Comparison of ENCODE assay signal across 10 cellular contexts in the genomic region with DNA sequence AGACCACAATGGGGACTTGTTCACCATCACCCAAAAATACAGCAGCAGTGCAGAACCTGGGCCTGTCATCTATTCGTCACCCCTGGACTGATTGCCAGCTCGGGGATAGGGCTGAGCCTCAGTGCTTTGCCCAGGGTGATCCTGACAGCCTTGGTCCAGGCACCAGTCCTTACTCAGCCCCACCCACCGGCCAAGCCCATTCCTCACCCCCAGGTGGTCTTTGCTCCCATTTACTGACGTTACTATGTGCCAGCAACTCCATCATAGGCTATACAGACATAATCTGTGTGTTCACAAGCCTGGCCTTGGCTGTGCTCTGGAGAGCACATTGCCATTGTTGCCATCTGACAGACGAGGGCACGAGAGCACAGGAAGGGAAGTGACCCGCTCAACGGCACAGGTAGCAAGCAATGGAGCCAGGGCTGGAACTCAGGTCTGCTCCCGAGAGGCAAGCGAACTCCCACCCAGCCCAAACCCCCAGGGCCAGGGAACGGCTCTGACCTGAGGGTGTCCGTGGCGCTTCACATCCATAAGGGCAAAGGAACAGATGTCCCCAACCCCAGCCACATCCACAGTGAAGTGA. TPM values are rescaled to one million over a fixed set of nuclear protein-coding genes. Genes with fewer than 3 reads are reported as not detected.
DNase-seq lines count a peak whose midpoint lies in the region; ATAC-seq, FAIRE-seq and TF ChIP-seq lines count a peak whose summit lies in the region.
"Had no signal": no experiment of that assay in that cellular context is flagged by ENCODE, and none has a peak within 500 bp of the region (broad histone marks: within the 10 kb centered on the region; RNA-seq: fewer than 3 reads in every experiment).

No MANE protein-coding gene starts in this region.

- no peaks in the 10 kb centered on the region for H3K9me3 Mint-ChIP-seq in activated naive CD4-positive, alpha-beta T cell treated with anti-CD3 and anti-CD28 coated beads, Interleukin-2, amount 50 U/mL, for 24 hours
- H3K9me3 Mint-ChIP-seq in stimulated activated naive CD8-positive, alpha-beta T cell treated with anti-CD3 and anti-CD28 coated beads, Interleukin-15, amount 100 ng/mL, for 72 hours: no peaks in the 10 kb centered on the region

- no peaks in the 10 kb centered on the region for H3K27me3 Mint-ChIP-seq in activated naive CD4-positive, alpha-beta T cell treated with anti-CD3 and anti-CD28 coated beads, Interleukin-2, amount 50 U/mL, for 24 hours
- H3K27me3 Mint-ChIP-seq in stimulated activated naive CD8-positive, alpha-beta T cell treated with anti-CD3 and anti-CD28 coated beads, Interleukin-15, amount 100 ng/mL, for 72 hours: peaks cover 25% of the 10 kb centered on the region

- H4K8ac ChIP-seq in H1 (ENCODE audit: extremely low read depth, insufficient read depth, low read length): peak overlapping the region; percentile 89; the same call in 1 of the 2 replicates

- no TSS peak for BruUV-seq in OCI-LY7 (replicated peaks; lab: Mats Ljungman, UMichigan)

- H3K9ac ChIP-seq in H1 (replicated peaks in 1 of 4; ENCODE audit: extremely low read depth in 1 of 4, low read depth in 3 of 4, low read length in 3 of 4): no peak overlapping the region; a peak in 1 of 7 replicates

- ATAC-seq in stimulated activated naive CD8-positive, alpha-beta T cell treated with anti-CD3 and anti-CD28 coated beads, Interleukin-15, amount 100 ng/mL, for 72 hours: no peak

- no peak for TF ChIP-seq POLR2A in H1 (IDR thresholded peaks at IDR 0.05; ENCODE audit: control extremely low read depth in 1 of 2, low read depth in 2 of 2, low read length in 2 of 2)

- H3K27ac ChIP-seq in OCI-LY7 (ENCODE audit: low read depth, low read length, poor library complexity, severe bottlenecking) (no peak overlapping the region), H1 (ENCODE audit: low read depth, low read length) (no peak overlapping the region)
- H3K27ac ChIP-seq: foreskin keratinocyte had no signal

- H2BK120ac ChIP-seq in H1 (replicated peaks; ENCODE audit: low read depth, low read length): peak overlapping the region; percentile 12

- no peaks in the 10 kb centered on the region for H3K9me3 ChIP-seq in OCI-LY7 (ENCODE audit: low read length)
- no peaks in the 10 kb centered on the region for H3K9me3 ChIP-seq in H1 (ENCODE audit: insufficient read depth in 2 of 2, low read depth in 1 of 2, low read length in 1 of 2)

- H2AFZ ChIP-seq in OCI-LY7 (ENCODE audit: low read length) (peak overlapping the region; percentile 53; the same call in 1 of the 2 replicates), H1 (ENCODE audit: low read length) (no peak overlapping the region)

- no peaks in the 10 kb centered on the region for H3K36me3 Mint-ChIP-seq in activated naive CD4-positive, alpha-beta T cell treated with anti-CD3 and anti-CD28 coated beads, Interleukin-2, amount 50 U/mL, for 24 hours

- peak overlapping the region; percentile 59 for H3K4me2 ChIP-seq in OCI-LY7 (ENCODE audit: low read length)
- H3K4me2 ChIP-seq in H1 (ENCODE audit: insufficient read depth in 1 of 2, low read depth in 2 of 2, low read length in 2 of 2): peak overlapping the region; percentile 36 to 75

- H2BK5ac ChIP-seq in H1 (ENCODE audit: low read depth, low read length): no peak overlapping the region

- peaks cover 8 to 46% (median 39%) of the 10 kb centered on the region in 4 experiments for H3K27me3 ChIP-seq in H1 (replicated peaks in 1 of 4; ENCODE audit: control insufficient read depth in 3 of 4, extremely low read depth in 1 of 4, insufficient read depth in 3 of 4, low read length in 3 of 4)

- no peak for TF ChIP-seq EP300 in H1 (IDR thresholded peaks at IDR 0.05; ENCODE audit: borderline replicate concordance in 1 of 2, low read depth in 2 of 2, low read length in 2 of 2)

- no peaks in the 10 kb centered on the region; the same call in 1 of the 2 replicates for H3K79me1 ChIP-seq in H1 (ENCODE audit: low read depth, low read length)

- H4K5ac ChIP-seq in H1 (ENCODE audit: insufficient read length, low read depth, low read length): no peak overlapping the region

- H3K36me3 ChIP-seq in OCI-LY7 (ENCODE audit: insufficient read depth, low read length): no peaks in the 10 kb centered on the region
- H3K36me3 ChIP-seq in H1 (ENCODE audit: control insufficient read depth in 2 of 4, insufficient read depth in 4 of 4, low read length in 3 of 4): no peaks in the 10 kb centered on the region

- POLR2A ChIA-PET in OCI-LY7 (lab: Charles Lee) (no interaction called here), H1 (lab: Charles Lee; ENCODE audit: partially characterized antibody) (interaction anchor here (1.2 to 3.2 kb wide), 5 partner anchors 8 to 113 kb away, joined by 3 to 18 read pairs (median 4); a partner anchor contains a TSS)

- H3K4me3 ChIP-seq in OCI-LY7 (ENCODE audit: low read depth, low read length, poor library complexity, severe bottlenecking) (peak overlapping the region; percentile 44), H1 (ENCODE audit: extremely low read depth in 1 of 4, insufficient read depth in 2 of 4, low read depth in 3 of 4, low read length in 4 of 4) (peak overlapping the region in 1 of 4 experiments; percentile 50; a peak in 3 of 8 replicates)

- no peak overlapping the region for H3K18ac ChIP-seq in H1 (ENCODE audit: extremely low read depth, low read length)

- H2AK5ac ChIP-seq in H1 (ENCODE audit: low read depth, low read length): no peak overlapping the region

- no peak overlapping the region for H4K91ac ChIP-seq in H1 (replicated peaks; ENCODE audit: insufficient read length, low read length)

- H2BK20ac ChIP-seq in H1 (ENCODE audit: low read length): no peak overlapping the region

- peak overlapping the region; percentile 87 for H3K4me3 Mint-ChIP-seq in activated naive CD4-positive, alpha-beta T cell treated with anti-CD3 and anti-CD28 coated beads, Interleukin-2, amount 50 U/mL, for 24 hours
- H3K4me3 Mint-ChIP-seq in stimulated activated naive CD8-positive, alpha-beta T cell treated with anti-CD3 and anti-CD28 coated beads, Interleukin-15, amount 100 ng/mL, for 72 hours: peak overlapping the region; percentile 88 to 91

- no peaks in the 10 kb centered on the region for H3K9me2 ChIP-seq in OCI-LY7 (ENCODE audit: insufficient read depth, low read length)

- H3K23ac ChIP-seq in H1 (ENCODE audit: insufficient read length): no peak overlapping the region

- peaks cover 7% of the 10 kb centered on the region; the same call in 1 of the 2 replicates for H3K23me2 ChIP-seq in H1 (ENCODE audit: low read depth, low read length)

- H3K27ac Mint-ChIP-seq in activated naive CD4-positive, alpha-beta T cell treated with anti-CD3 and anti-CD28 coated beads, Interleukin-2, amount 50 U/mL, for 24 hours: peak overlapping the region; percentile 68
- no peak overlapping the region for H3K27ac Mint-ChIP-seq in stimulated activated naive CD8-positive, alpha-beta T cell treated with anti-CD3 and anti-CD28 coated beads, Interleukin-15, amount 100 ng/mL, for 72 hours

- H4K20me1 ChIP-seq in OCI-LY7 (ENCODE audit: insufficient read depth, low read length): no peaks in the 10 kb centered on the region
- H4K20me1 ChIP-seq in H1 (replicated peaks in 1 of 2; ENCODE audit: control insufficient read depth in 1 of 2, insufficient read depth in 2 of 2, low read length in 2 of 2): no peaks in the 10 kb centered on the region

- no peak for TF ChIP-seq CTCF in OCI-LY7 (conservative IDR thresholded peaks at IDR 0.05; ENCODE audit: low read length)
- no peak for TF ChIP-seq CTCF in H1 (IDR thresholded peaks at IDR 0.05; ENCODE audit: control extremely low read depth in 1 of 3, insufficient read depth in 1 of 3, low read depth in 1 of 3, low read length in 3 of 3)
- no peak for TF ChIP-seq CTCF in D721Med (IDR thresholded peaks at IDR 0.05; ENCODE audit: insufficient read depth, missing control alignments)

- intact Hi-C loops in OCI-LY7 (cut with micrococcal nuclease; ENCODE audit: unreplicated experiment): loop anchor here (5.0 kb wide), 1 partner anchor 95 kb away; no protein-coding TSS in a partner anchor

- WGBS in H1 (ENCODE audit: extremely low coverage in 1 of 2, insufficient coverage in 1 of 2, insufficient read length in 1 of 2, insufficient replicate concordance in 2 of 2, low coverage in 1 of 2, low lambda C conversion rate in 2 of 2, missing lambda C conversion rate in 1 of 2), 2 experiments: 77% methylated on average over 13 of the region's 13 CpGs; no CpG with 5 or more reads in 1 of the 2 experiments

- H2BK12ac ChIP-seq in H1 (ENCODE audit: low read depth, low read length): peak overlapping the region; percentile 12; the same call in 1 of the 2 replicates

- CTCF ChIA-PET in OCI-LY7 (lab: Charles Lee; ENCODE audit: unreplicated experiment): interaction anchor here (1.4 kb wide), 1 partner anchor 9 kb away, joined by 3 read pairs; no protein-coding TSS in a partner anchor
- CTCF ChIA-PET in H1 (lab: Charles Lee; ENCODE audit: partially characterized antibody): interaction anchor here (0.6 to 8.0 kb wide), 36 partner anchors 8 to 1218 kb away, joined by 3 to 116 read pairs (median 6); a partner anchor contains a TSS

- TF ChIP-seq RAD21 in H1 (IDR thresholded peaks at IDR 0.05 in 1 of 2, conservative IDR thresholded peaks at IDR 0.05 in 1 of 2; ENCODE audit: low read depth in 2 of 2, low read length in 2 of 2): no peak

- no peak for FAIRE-seq in H1 (lab: Jason Lieb, UNC)
- FAIRE-seq in D721Med (lab: Jason Lieb, UNC): no peak

- no peak overlapping the region for H3K4ac ChIP-seq in H1 (replicated peaks; ENCODE audit: insufficient read length, low read depth, low read length)

- H3K79me2 ChIP-seq in OCI-LY7 (ENCODE audit: insufficient read depth, low read depth, low read length) (no peaks in the 10 kb centered on the region), H1 (ENCODE audit: control insufficient read depth in 1 of 2, insufficient read depth in 2 of 2, low read length in 2 of 2) (no peaks in the 10 kb centered on the region)

- H3K4me1 ChIP-seq in OCI-LY7 (ENCODE audit: insufficient read depth, low read length, poor library complexity, severe bottlenecking) (peaks cover 10% of the 10 kb centered on the region), H1 (replicated peaks in 1 of 4; ENCODE audit: control insufficient read depth in 3 of 4, insufficient read depth in 4 of 4, low read length in 3 of 4) (peaks cover 0 to 30% (median 19%) of the 10 kb centered on the region in 4 experiments; a peak in 5 of 7 replicates)
- H3K4me1 ChIP-seq: foreskin keratinocyte had no signal

- H2BK15ac ChIP-seq in H1 (ENCODE audit: low read length): peak overlapping the region; percentile 88; the same call in 1 of the 2 replicates

- no peak for DNase-seq in activated naive CD4-positive, alpha-beta T cell treated with anti-CD3 and anti-CD28 coated beads, Interleukin-2, amount 50 U/mL, for 16 hours
- DNase-seq in OCI-LY7 (ENCODE audit: low spot score) (no peak), H1 (ENCODE audit: low read depth in 1 of 2, low spot score in 2 of 2) (no peak), D721Med (ENCODE audit: insufficient read length, low spot score) (no peak), NCI-H510A (lab: John Stamatoyannopoulos, UW) (no peak)
- DNase-seq in stimulated activated naive CD8-positive, alpha-beta T cell treated with anti-CD3 and anti-CD28 coated beads, Interleukin-15, amount 100 ng/mL, for 72 hours: no peak
- DNase-seq in NK-92 treated with Interleukin-12 subunit alpha and Interleukin-12 subunit beta, amount 100 ng/mL, for 24 hours (lab: John Stamatoyannopoulos, UW): no peak
- DNase-seq: foreskin keratinocyte had no signal

- peaks cover 58% of the 10 kb centered on the region for H3K4me1 Mint-ChIP-seq in activated naive CD4-positive, alpha-beta T cell treated with anti-CD3 and anti-CD28 coated beads, Interleukin-2, amount 50 U/mL, for 24 hours
- peaks cover 73% of the 10 kb centered on the region for H3K4me1 Mint-ChIP-seq in stimulated activated naive CD8-positive, alpha-beta T cell treated with anti-CD3 and anti-CD28 coated beads, Interleukin-15, amount 100 ng/mL, for 72 hours

- H3K14ac ChIP-seq in H1 (ENCODE audit: insufficient read length): no peak overlapping the region

- H3K56ac ChIP-seq in H1 (replicated peaks; ENCODE audit: insufficient read length, low read depth, low read length): peak overlapping the region; percentile 17

RNA-seq across cellular contexts. Expression of a gene that starts 6.8 kb away (rescaled TPM):
- total RNA-seq in OCI-LY7 (2014; rRNA removed; shearing (Covaris generic)): 0.18 and 1.1 TPM in 2 replicates
- 0.94 and 0.97 TPM in 2 replicates for total RNA-seq in OCI-LY7 (2022)
- total RNA-seq in H1 (2021; fragmentation: NEBNext Ultra II Directional; extraction: Animal tissue kit (Norgen Biotek cat#: 25700)): 2.3 and 2.6 TPM in 2 replicates
- 1.4 and 2.7 TPM in 2 replicates for polyA plus RNA-seq in H1 (2011; rRNA removed)
- 2.7 TPM for polyA plus RNA-seq in H1 (2011; cell fraction: cytosol; rRNA removed)
- polyA plus RNA-seq in H1 (2011; cell fraction: nucleus; rRNA removed): 6.4 TPM
- 2.7 to 4.3 TPM (median 3.1 TPM) in 4 replicates for polyA plus RNA-seq in H1 (2012, experiment 1 of 2)
- 0.79 TPM for polyA plus RNA-seq in H1 (2012, experiment 2 of 2)
- 1.7 TPM for polyA plus RNA-seq in H1 (2013, experiment 1 of 2)
- polyA plus RNA-seq in H1 (2013, experiment 2 of 2): 1.8 TPM
- polyA minus RNA-seq in H1 (2011; rRNA and poly(A)+ RNA removed): 0.19 and 0.51 TPM in 2 replicates
- 0.88 TPM for polyA minus RNA-seq in H1 (2011; cell fraction: cytosol; rRNA and poly(A)+ RNA removed)
- 0.60 TPM for polyA minus RNA-seq in H1 (2011; cell fraction: nucleus; rRNA and poly(A)+ RNA removed)
- total RNA-seq: liver had no signal

RNA-seq across cellular contexts. Expression of a gene that starts 10.8 kb away (rescaled TPM):
- 29.5 and 32.0 TPM in 2 replicates for total RNA-seq in OCI-LY7 (2014; rRNA removed; shearing (Covaris generic))
- total RNA-seq in OCI-LY7 (2022): 63.9 and 64.7 TPM in 2 replicates
- total RNA-seq in H1 (2021; fragmentation: NEBNext Ultra II Directional; extraction: Animal tissue kit (Norgen Biotek cat#: 25700)): 22.2 and 27.0 TPM in 2 replicates
- 17.7 and 26.0 TPM in 2 replicates for polyA plus RNA-seq in H1 (2011; rRNA removed)
- 16.7 TPM for polyA plus RNA-seq in H1 (2011; cell fraction: cytosol; rRNA removed)
- polyA plus RNA-seq in H1 (2011; cell fraction: nucleus; rRNA removed): 52.2 TPM
- 14.8 to 21.8 TPM (median 19.6 TPM) in 4 replicates for polyA plus RNA-seq in H1 (2012, experiment 1 of 2)
- polyA plus RNA-seq in H1 (2012, experiment 2 of 2): 15.8 TPM
- 16.5 TPM for polyA plus RNA-seq in H1 (2013, experiment 1 of 2)
- polyA plus RNA-seq in H1 (2013, experiment 2 of 2): 15.7 TPM
- polyA minus RNA-seq in H1 (2011; rRNA and poly(A)+ RNA removed): 17.2 and 19.5 TPM in 2 replicates
- polyA minus RNA-seq in H1 (2011; cell fraction: cytosol; rRNA and poly(A)+ RNA removed): 12.2 TPM
- polyA minus RNA-seq in H1 (2011; cell fraction: nucleus; rRNA and poly(A)+ RNA removed): 28.9 TPM

RNA-seq across cellular contexts. Expression of a gene that starts 26.6 kb away (rescaled TPM):
- 0.41 and 0.82 TPM in 2 replicates for total RNA-seq in OCI-LY7 (2014; rRNA removed; shearing (Covaris generic))
- 0.30 and 0.78 TPM in 2 replicates for total RNA-seq in OCI-LY7 (2022)
- 4.4 and 4.7 TPM in 2 replicates for total RNA-seq in H1 (2021; fragmentation: NEBNext Ultra II Directional; extraction: Animal tissue kit (Norgen Biotek cat#: 25700))
- 16.2 and 20.9 TPM in 2 replicates for polyA plus RNA-seq in H1 (2011; rRNA removed)
- 8.1 TPM for polyA plus RNA-seq in H1 (2011; cell fraction: cytosol; rRNA removed)
- polyA plus RNA-seq in H1 (2011; cell fraction: nucleus; rRNA removed): 12.6 TPM
- polyA plus RNA-seq in H1 (2012, experiment 1 of 2): 4.2 to 10.6 TPM (median 8.1 TPM) in 4 replicates
- polyA plus RNA-seq in H1 (2012, experiment 2 of 2): 5.2 TPM
- 4.2 TPM for polyA plus RNA-seq in H1 (2013, experiment 1 of 2)
- 3.5 TPM for polyA plus RNA-seq in H1 (2013, experiment 2 of 2)
- polyA minus RNA-seq in H1 (2011; rRNA and poly(A)+ RNA removed): 5.4 and 6.9 TPM in 2 replicates
- 7.7 TPM for polyA minus RNA-seq in H1 (2011; cell fraction: cytosol; rRNA and poly(A)+ RNA removed)
- polyA minus RNA-seq in H1 (2011; cell fraction: nucleus; rRNA and poly(A)+ RNA removed): 10.1 TPM

RNA-seq across cellular contexts. Expression of a gene that starts 30.9 kb away (rescaled TPM):
- 3.3 and 7.9 TPM in 2 replicates for total RNA-seq in OCI-LY7 (2014; rRNA removed; shearing (Covaris generic))
- 14.8 and 22.3 TPM in 2 replicates for total RNA-seq in OCI-LY7 (2022)
- 1.4 and 1.9 TPM in 2 replicates for total RNA-seq in H1 (2021; fragmentation: NEBNext Ultra II Directional; extraction: Animal tissue kit (Norgen Biotek cat#: 25700))
- polyA plus RNA-seq in H1 (2011; rRNA removed): 1.6 and 4.3 TPM in 2 replicates
- 2.6 TPM for polyA plus RNA-seq in H1 (2011; cell fraction: cytosol; rRNA removed)
- polyA plus RNA-seq in H1 (2011; cell fraction: nucleus; rRNA removed): 17.4 TPM
- 3.1 to 5.6 TPM (median 4.2 TPM) in 4 replicates for polyA plus RNA-seq in H1 (2012, experiment 1 of 2)
- polyA plus RNA-seq in H1 (2012, experiment 2 of 2): 2.4 TPM
- polyA plus RNA-seq in H1 (2013, experiment 1 of 2): 0.87 TPM
- polyA plus RNA-seq in H1 (2013, experiment 2 of 2): 0.74 TPM
- polyA minus RNA-seq in H1 (2011; rRNA and poly(A)+ RNA removed): 0.27 and 0.88 TPM in 2 replicates
- 0.73 TPM for polyA minus RNA-seq in H1 (2011; cell fraction: cytosol; rRNA and poly(A)+ RNA removed)
- polyA minus RNA-seq in H1 (2011; cell fraction: nucleus; rRNA and poly(A)+ RNA removed): 2.1 TPM

RNA-seq across cellular contexts. Expression of a gene that starts 39.3 kb away (rescaled TPM):
- 4.0 and 7.5 TPM in 2 replicates for total RNA-seq in OCI-LY7 (2014; rRNA removed; shearing (Covaris generic))
- total RNA-seq in OCI-LY7 (2022): 5.8 and 6.2 TPM in 2 replicates
- total RNA-seq in H1 (2021; fragmentation: NEBNext Ultra II Directional; extraction: Animal tissue kit (Norgen Biotek cat#: 25700)): 7.7 and 8.0 TPM in 2 replicates
- 15.0 and 20.5 TPM in 2 replicates for polyA plus RNA-seq in H1 (2011; rRNA removed)
- 13.4 TPM for polyA plus RNA-seq in H1 (2011; cell fraction: cytosol; rRNA removed)
- polyA plus RNA-seq in H1 (2011; cell fraction: nucleus; rRNA removed): 23.6 TPM
- polyA plus RNA-seq in H1 (2012, experiment 1 of 2): 5.5 to 12.1 TPM (median 10.4 TPM) in 4 replicates
- polyA plus RNA-seq in H1 (2012, experiment 2 of 2): 7.6 TPM
- polyA plus RNA-seq in H1 (2013, experiment 1 of 2): 7.6 TPM
- polyA plus RNA-seq in H1 (2013, experiment 2 of 2): 7.2 TPM
- 8.9 and 10.2 TPM in 2 replicates for polyA minus RNA-seq in H1 (2011; rRNA and poly(A)+ RNA removed)
- polyA minus RNA-seq in H1 (2011; cell fraction: cytosol; rRNA and poly(A)+ RNA removed): 9.5 TPM
- polyA minus RNA-seq in H1 (2011; cell fraction: nucleus; rRNA and poly(A)+ RNA removed): 7.0 TPM
- total RNA-seq: foreskin keratinocyte had no signal
- polyA plus RNA-seq: foreskin keratinocyte had no signal
